1 cellular context compared by ENCODE assay signal in the genomic region with DNA sequence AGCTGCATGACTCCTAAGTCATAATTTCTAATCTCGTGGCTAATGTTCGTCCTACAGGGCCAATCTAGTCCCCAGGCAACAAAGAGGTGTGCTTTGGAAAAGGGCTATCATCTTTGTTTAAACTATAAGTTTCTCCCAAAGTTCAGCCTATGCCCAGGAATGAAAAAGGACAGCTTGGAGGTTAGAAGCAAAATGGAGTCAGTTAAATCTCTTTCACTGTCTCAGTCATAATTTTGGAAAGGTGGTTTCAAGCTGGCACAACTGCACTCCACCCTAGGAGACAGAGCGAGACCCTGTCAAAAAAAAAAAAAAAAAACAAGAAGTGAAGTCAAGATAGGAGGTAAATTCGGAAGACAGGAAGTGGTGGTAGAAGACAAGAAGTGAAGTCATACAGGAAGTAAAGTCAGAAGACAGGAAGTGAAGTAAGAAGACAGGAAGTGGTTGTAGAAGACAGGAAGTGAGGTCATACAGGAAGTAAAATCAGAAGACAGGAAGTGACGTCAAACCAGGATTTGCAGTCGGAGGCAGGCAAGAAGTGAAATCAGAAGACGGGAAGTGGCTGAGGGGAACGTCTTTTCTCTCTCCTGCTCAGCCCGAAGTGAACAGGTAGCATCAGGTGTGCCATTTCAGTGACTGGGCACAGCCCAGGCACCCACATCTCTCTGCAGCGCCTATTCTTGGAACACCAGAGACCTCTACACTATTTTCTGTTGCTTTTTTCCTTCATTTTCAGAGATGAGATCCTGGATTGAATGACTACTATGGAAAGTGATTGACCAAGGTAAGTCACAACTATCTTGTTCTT.
A peak's percentile ranks its signal among the peaks of the same experiment; 100 is the strongest.
TF ChIP-seq lines count a peak whose summit lies in the region.

No MANE protein-coding gene starts in this region.

TF ChIP-seq in H1, 55 proteins besides CTCF, POLR2A, EP300 and RAD21:
- peak; percentile 51; the same call in 1 of the 2 replicates for TF ChIP-seq TBP (IDR thresholded peaks at IDR 0.05; ENCODE audit: low read depth, low read length)
- peak; percentile 93 for TF ChIP-seq GABPA (IDR thresholded peaks at IDR 0.05; ENCODE audit: borderline replicate concordance, insufficient read depth, low read length)
- TF ChIP-seq NRF1 (IDR thresholded peaks at IDR 0.05; ENCODE audit: low read depth, low read length): no peak
- TF ChIP-seq JUND (IDR thresholded peaks at IDR 0.05; ENCODE audit: low read length): peak; percentile 66; the same call in 1 of the 2 replicates
- TF ChIP-seq KDM1A (IDR thresholded peaks at IDR 0.05; ENCODE audit: borderline replicate concordance, low read length): no peak
- TF ChIP-seq, protein P1, sequence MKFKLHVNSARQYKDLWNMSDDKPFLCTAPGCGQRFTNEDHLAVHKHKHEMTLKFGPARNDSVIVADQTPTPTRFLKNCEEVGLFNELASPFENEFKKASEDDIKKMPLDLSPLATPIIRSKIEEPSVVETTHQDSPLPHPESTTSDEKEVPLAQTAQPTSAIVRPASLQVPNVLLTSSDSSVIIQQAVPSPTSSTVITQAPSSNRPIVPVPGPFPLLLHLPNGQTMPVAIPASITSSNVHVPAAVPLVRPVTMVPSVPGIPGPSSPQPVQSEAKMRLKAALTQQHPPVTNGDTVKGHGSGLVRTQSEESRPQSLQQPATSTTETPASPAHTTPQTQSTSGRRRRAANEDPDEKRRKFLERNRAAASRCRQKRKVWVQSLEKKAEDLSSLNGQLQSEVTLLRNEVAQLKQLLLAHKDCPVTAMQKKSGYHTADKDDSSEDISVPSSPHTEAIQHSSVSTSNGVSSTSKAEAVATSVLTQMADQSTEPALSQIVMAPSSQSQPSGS (IDR thresholded peaks at IDR 0.05; ENCODE audit: low read length): 0 out of 2 replicates have a peak, but pooled peaks have one; percentile 50
- no peak for TF ChIP-seq ASH2L (IDR thresholded peaks at IDR 0.05; ENCODE audit: low read length)
- TF ChIP-seq POLR2AphosphoS5 (IDR thresholded peaks at IDR 0.05; ENCODE audit: low read depth, low read length): peak; percentile 77
- TF ChIP-seq CEBPB (IDR thresholded peaks at IDR 0.05; ENCODE audit: low read depth, low read length): 0 out of 2 replicates have a peak, but pooled peaks have one; percentile 34
- TF ChIP-seq CREB1 (IDR thresholded peaks at IDR 0.05): peak; percentile 96
- TF ChIP-seq TAF1 (IDR thresholded peaks at IDR 0.05; ENCODE audit: low read depth, low read length): peak; percentile 65; the same call in 1 of the 2 replicates
- TF ChIP-seq BCL11A (IDR thresholded peaks at IDR 0.05; ENCODE audit: low read depth in 2 of 2, low read length in 2 of 2): no peak
- no peak for TF ChIP-seq RBBP5 (IDR thresholded peaks at IDR 0.05; ENCODE audit: borderline replicate concordance, low read depth, low read length)
- no peak for TF ChIP-seq PHF8 (conservative IDR thresholded peaks at IDR 0.05; ENCODE audit: low read depth, low read length)
- TF ChIP-seq HDAC6 (IDR thresholded peaks at IDR 0.05; ENCODE audit: low read depth, low read length): no peak
